ENCODE assay signal across 19 cellular contexts in genomic region chr14:64012720-64013119, GRCh38.
"Had no signal": no experiment of that assay in that cellular context is flagged by ENCODE, and none has a peak within 500 bp of the region (broad histone marks: within the 10 kb centered on the region; RNA-seq: fewer than 3 reads in every experiment).

No MANE protein-coding gene starts in this region.

- H3K27me3 Mint-ChIP-seq: naive B cell had no signal

- H3K4me1 Mint-ChIP-seq: immature natural killer cell, mesothelial cell of epicardium, naive B cell had no signal

- H3K4me3 Mint-ChIP-seq: immature natural killer cell, mesothelial cell of epicardium, naive B cell had no signal

- DNase-seq: dermis blood vessel endothelial cell; dorsolateral prefrontal cortex; effector CD4-positive, alpha-beta T cell; effector memory CD4-positive, alpha-beta T cell; foreskin keratinocyte; heart left ventricle; hypothalamus; immature natural killer cell; left cardiac atrium; left lung; left ventricle myocardium superior; lower lobe of right lung; mesenchymal stem cell; mucosa of descending colon; naive B cell had no signal

- FAIRE-seq: endothelial cell of umbilical vein, keratinocyte had no signal

- ATAC-seq: foreskin keratinocyte, gastroesophageal sphincter, heart left ventricle, left cardiac atrium, left lung, left ventricle myocardium superior, lower lobe of right lung, mucosa of descending colon had no signal

- H3K27ac Mint-ChIP-seq: mesothelial cell of epicardium, naive B cell had no signal
